In the genomic region with DNA sequence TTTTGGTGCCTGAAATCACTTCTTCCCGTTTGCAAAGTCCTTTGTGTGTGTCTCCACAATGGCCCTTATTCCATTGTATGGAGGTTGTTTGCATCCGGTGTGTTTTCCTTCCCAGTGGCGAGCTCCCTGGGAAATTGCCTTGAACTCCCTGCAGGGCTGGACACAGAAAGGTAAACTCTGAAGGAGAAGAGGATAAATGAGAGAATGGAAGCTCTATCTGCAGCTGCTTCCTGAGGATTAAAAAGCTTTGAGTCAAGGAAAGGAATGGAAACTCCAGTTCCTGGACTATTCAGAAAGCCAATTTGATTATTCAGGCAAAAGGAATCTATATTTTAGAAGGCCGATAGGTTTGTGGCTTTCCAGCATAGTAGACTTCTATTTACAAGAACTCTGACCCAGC, we compare ENCODE assay signal across 17 cellular contexts. TPM values are rescaled to one million over a fixed set of nuclear protein-coding genes. Genes with fewer than 3 reads are reported as not detected.
DNase-seq lines count a peak whose midpoint lies in the region; ATAC-seq, FAIRE-seq and TF ChIP-seq lines count a peak whose summit lies in the region.
"Had no signal": no experiment of that assay in that cellular context is flagged by ENCODE, and none has a peak within 500 bp of the region (broad histone marks: within the 10 kb centered on the region; RNA-seq: fewer than 3 reads in every experiment).

No MANE protein-coding gene starts in this region.

- ATAC-seq in GM19463 (IDR thresholded peaks at IDR 0.05; ENCODE audit: unreplicated experiment) (no peak), GM21717 (IDR thresholded peaks at IDR 0.05; ENCODE audit: unreplicated experiment) (no peak)
- ATAC-seq: activated CD8-positive, alpha-beta memory T cell treated with anti-CD3 and anti-CD28 coated beads, Interleukin-2, amount 10 ng/mL, durations not matched to agents 7 days and 5 days; Panc1; pancreas had no signal

- peak; percentile 7 for DNase-seq in Daoy (ENCODE audit: low read depth)
- DNase-seq in HS-5 (ENCODE audit: low read depth) = peak; percentile 31
- peak; percentile 50 for DNase-seq in bronchial epithelial cell (ENCODE audit: low read depth)
- DNase-seq in NCI-H187 (lab: John Stamatoyannopoulos, UW) = no peak
- no peak for DNase-seq in GM19239 (ENCODE audit: insufficient read length, low spot score)
- DNase-seq: activated CD8-positive, alpha-beta memory T cell treated with anti-CD3 and anti-CD28 coated beads, Interleukin-2, amount 10 ng/mL, durations not matched to agents 7 days and 5 days; DMS79; foreskin melanocyte; KG1; NCI-H1436 treated with DMSO at 0.1 percent for 48 hours; NCI-H524; pancreas had no signal

- H3K36me3 ChIP-seq in bronchial epithelial cell (ENCODE audit: control insufficient read depth, insufficient read depth, low read length) (no peaks in the 10 kb centered on the region), mesodermal cell (ENCODE audit: control insufficient read depth, insufficient read depth, low read length) (no peaks in the 10 kb centered on the region)
- H3K36me3 ChIP-seq: BLaER1 treated with 17β-estradiol and CSF1 and Interleukin-3, amounts not matched to agents 10 nM and 100 nM; pancreas had no signal

- 75 to 95% methylated on average over 2 of the region's 4 CpGs for WGBS in mesodermal cell (ENCODE audit: insufficient coverage in 2 of 2), 2 experiments

- peaks cover 15% of the 10 kb centered on the region for H3K4me1 ChIP-seq in mesodermal cell (ENCODE audit: control insufficient read depth, insufficient read depth, low read length, poor library complexity, severe bottlenecking)

- peak overlapping the region; percentile 67 for H3K27ac ChIP-seq in mesodermal cell (ENCODE audit: low read depth, low read length, severe bottlenecking)
- H3K27ac ChIP-seq: BLaER1 treated with 17β-estradiol and CSF1 and Interleukin-3, amounts not matched to agents 10 nM and 100 nM; pancreas had no signal

- no peak for TF ChIP-seq CTCF in bronchial epithelial cell (IDR thresholded peaks at IDR 0.05; ENCODE audit: insufficient read depth, low read length, severe bottlenecking)

- no peaks in the 10 kb centered on the region for H3K27me3 ChIP-seq in bronchial epithelial cell (ENCODE audit: control insufficient read depth, insufficient read depth, low read length)
- H3K27me3 ChIP-seq: pancreas had no signal

- H3K9me3 ChIP-seq in mesodermal cell (ENCODE audit: control insufficient read depth, low read length) = no peaks in the 10 kb centered on the region
- H3K9me3 ChIP-seq: BLaER1 treated with 17β-estradiol and CSF1 and Interleukin-3, amounts not matched to agents 10 nM and 100 nM; pancreas had no signal

- H3K4me3 ChIP-seq in bronchial epithelial cell (ENCODE audit: low read depth, low read length) = no peak overlapping the region
- no peak overlapping the region for H3K4me3 ChIP-seq in mesodermal cell (ENCODE audit: extremely low read depth, insufficient read depth, low read length, poor library complexity, severe bottlenecking)
- H3K4me3 ChIP-seq: BLaER1 treated with 17β-estradiol and CSF1 and Interleukin-3, amounts not matched to agents 10 nM and 100 nM; pancreas had no signal

- FAIRE-seq in bronchial epithelial cell (lab: Jason Lieb, UNC) (no peak), GM19239 (lab: Jason Lieb, UNC) (no peak)
- FAIRE-seq: pancreas had no signal

RNA-seq across cellular contexts. Expression of a gene that starts 4.4 kb away (rescaled TPM):
- 6.1 and 9.8 TPM in 2 replicates for total RNA-seq in Daoy (2014; rRNA removed; shearing (Covaris generic))
- 1.5 and 2.4 TPM in 2 replicates for total RNA-seq in bronchial epithelial cell
- 23.7 TPM for polyA plus RNA-seq in mesodermal cell (2013, experiment 1 of 2)
- polyA plus RNA-seq in mesodermal cell (2013, experiment 2 of 2) = 20.1 TPM

RNA-seq across cellular contexts. Expression of a gene that starts 24.4 kb away (rescaled TPM):
- 171 and 179 TPM in 2 replicates for total RNA-seq in Daoy (2014; rRNA removed; shearing (Covaris generic))
- 107 and 110 TPM in 2 replicates for total RNA-seq in bronchial epithelial cell
- polyA plus RNA-seq in mesodermal cell (2013, experiment 1 of 2) = 239 TPM
- polyA plus RNA-seq in mesodermal cell (2013, experiment 2 of 2) = 238 TPM

RNA-seq across cellular contexts. Expression of a gene that starts 37.5 kb away (rescaled TPM):
- 14.1 and 27.9 TPM in 2 replicates for total RNA-seq in Daoy (2014; rRNA removed; shearing (Covaris generic))
- 19.5 and 21.6 TPM in 2 replicates for total RNA-seq in bronchial epithelial cell
- 9.5 TPM for polyA plus RNA-seq in mesodermal cell (2013, experiment 1 of 2)
- polyA plus RNA-seq in mesodermal cell (2013, experiment 2 of 2) = 7.7 TPM

Comparison
In these comparisons a context has a peak if more than half of its experiments do, and no peak if none do; other contexts are left out.
1. DNase-seq: peak in Daoy (single experiment), HS-5 (single experiment) and bronchial epithelial cell (single experiment); none in NCI-H187 (0 of 2) and GM19239 (single experiment).